In genomic region chr11:45917623-45918330, GRCh38 we compare ENCODE assay signal across 1 cellular context.
TF ChIP-seq lines count a peak whose summit lies in the region.

Gene PEX16, minus strand, starts transcription at chr11:45917877. Its CDS starts 66 bp downstream, at chr11:45917811.

TF ChIP-seq in GM12878, 131 proteins besides CTCF, POLR2A, EP300 and RAD21 (continued from another document and continues in another):
- no peak for TF ChIP-seq ATF3 (IDR thresholded peaks at IDR 0.05; ENCODE audit: borderline replicate concordance, extremely low read depth, low read depth, low read length)
- peak; percentile 83; the same call in 1 of the 2 replicates for TF ChIP-seq LARP7 (IDR thresholded peaks at IDR 0.05)
- no peak for TF ChIP-seq FOS (IDR thresholded peaks at IDR 0.05; ENCODE audit: borderline replicate concordance, extremely low read depth, insufficient read length)
- no peak for TF ChIP-seq IRF5 (IDR thresholded peaks at IDR 0.05; ENCODE audit: borderline replicate concordance)
- no peak for TF ChIP-seq WRNIP1 (IDR thresholded peaks at IDR 0.05; ENCODE audit: borderline replicate concordance, low read depth, low read length)
- TF ChIP-seq FOXK2 (IDR thresholded peaks at IDR 0.05) = no peak
- peak; percentile 29; the same call in 1 of the 2 replicates for TF ChIP-seq ATF7 (IDR thresholded peaks at IDR 0.05; ENCODE audit: low read depth)
- no peak for TF ChIP-seq HSF1 (IDR thresholded peaks at IDR 0.05; ENCODE audit: low read depth, low read length)
- peak; percentile 50; the same call in 1 of the 2 replicates for TF ChIP-seq ZNF687 (IDR thresholded peaks at IDR 0.05)
- TF ChIP-seq GABPA (IDR thresholded peaks at IDR 0.05; ENCODE audit: low read depth) = peak; percentile 96
- TF ChIP-seq RELA (IDR thresholded peaks at IDR 0.05; ENCODE audit: borderline replicate concordance, partially characterized antibody) = peak; percentile 12
- TF ChIP-seq E2F4 (IDR thresholded peaks at IDR 0.05; ENCODE audit: low read depth, low read length) = no peak
- peak; percentile 45 for TF ChIP-seq IKZF1 (conservative IDR thresholded peaks at IDR 0.05)
- no peak for TF ChIP-seq IRF3 (IDR thresholded peaks at IDR 0.05)
- TF ChIP-seq NR2F1 (conservative IDR thresholded peaks at IDR 0.05) = peak; percentile 98
- peak; percentile 47; the same call in 1 of the 2 replicates for TF ChIP-seq ELK1 (IDR thresholded peaks at IDR 0.05; ENCODE audit: low read depth, low read length)
- TF ChIP-seq USF1 (IDR thresholded peaks at IDR 0.05; ENCODE audit: borderline replicate concordance, extremely low read length, insufficient read depth, low read depth, low read length) = no peak
- TF ChIP-seq RFX5 (IDR thresholded peaks at IDR 0.05; ENCODE audit: low read depth, low read length) = peak; percentile 78; the same call in 1 of the 2 replicates
- no peak for TF ChIP-seq ZNF592 (IDR thresholded peaks at IDR 0.05)
- 0 out of 2 replicates have a peak, but pooled peaks have one; percentile 18 for TF ChIP-seq SPI1 (IDR thresholded peaks at IDR 0.05; ENCODE audit: borderline replicate concordance, insufficient read depth, low read depth, low read length)
- TF ChIP-seq SKIL (IDR thresholded peaks at IDR 0.05; ENCODE audit: low read depth, poor library complexity, severe bottlenecking) = no peak
- no peak for TF ChIP-seq MYB (IDR thresholded peaks at IDR 0.05; ENCODE audit: borderline replicate concordance, low read depth, low read length)
- peak; percentile 78 to 99 for TF ChIP-seq SRF (IDR thresholded peaks at IDR 0.05; ENCODE audit: low read depth in 2 of 2, low read length in 2 of 2)
- TF ChIP-seq ZBTB40 (IDR thresholded peaks at IDR 0.05; ENCODE audit: borderline replicate concordance) = peak; percentile 95
- TF ChIP-seq SMAD5 (IDR thresholded peaks at IDR 0.05; ENCODE audit: low read depth) = peak; percentile 79; the same call in 1 of the 2 replicates
